ENCODE assay signal across 1 cellular context in genomic region chr22:44971651-44972362, GRCh38.
TF ChIP-seq lines count a peak whose summit lies in the region.

No MANE protein-coding gene starts in this region.

TF ChIP-seq in WTC11, 78 proteins besides CTCF, POLR2A, EP300 and RAD21 (continued from another document):
- no peak for TF ChIP-seq MLX (CRISPR knock-in tag; IDR thresholded peaks at IDR 0.05)
- TF ChIP-seq MYBL2 (CRISPR knock-in tag; IDR thresholded peaks at IDR 0.05): no peak
- TF ChIP-seq NR3C1 (CRISPR knock-in tag; conservative IDR thresholded peaks at IDR 0.05; ENCODE audit: low read depth): no peak
- no peak for TF ChIP-seq GRHL2 (CRISPR knock-in tag; IDR thresholded peaks at IDR 0.05; ENCODE audit: insufficient replicate concordance, severe bottlenecking)
- TF ChIP-seq ZNF138 (CRISPR knock-in tag; conservative IDR thresholded peaks at IDR 0.05): no peak
- TF ChIP-seq ETV6 (CRISPR knock-in tag; IDR thresholded peaks at IDR 0.05): no peak
- no peak for TF ChIP-seq NFATC4 (CRISPR knock-in tag; IDR thresholded peaks at IDR 0.05)
- TF ChIP-seq NFYB (CRISPR knock-in tag; conservative IDR thresholded peaks at IDR 0.05; ENCODE audit: low read depth): no peak
- TF ChIP-seq SMAD3 (CRISPR knock-in tag; IDR thresholded peaks at IDR 0.05; ENCODE audit: borderline replicate concordance): no peak
- TF ChIP-seq GTF2I (CRISPR knock-in tag; conservative IDR thresholded peaks at IDR 0.05): no peak
- TF ChIP-seq ESRRA (CRISPR knock-in tag; IDR thresholded peaks at IDR 0.05; ENCODE audit: borderline replicate concordance): no peak
- TF ChIP-seq TEAD1 (CRISPR knock-in tag; IDR thresholded peaks at IDR 0.05): no peak
- no peak for TF ChIP-seq NR2C2 (CRISPR knock-in tag; IDR thresholded peaks at IDR 0.05)
